ENCODE assay signal across 1 cellular context in the genomic region with DNA sequence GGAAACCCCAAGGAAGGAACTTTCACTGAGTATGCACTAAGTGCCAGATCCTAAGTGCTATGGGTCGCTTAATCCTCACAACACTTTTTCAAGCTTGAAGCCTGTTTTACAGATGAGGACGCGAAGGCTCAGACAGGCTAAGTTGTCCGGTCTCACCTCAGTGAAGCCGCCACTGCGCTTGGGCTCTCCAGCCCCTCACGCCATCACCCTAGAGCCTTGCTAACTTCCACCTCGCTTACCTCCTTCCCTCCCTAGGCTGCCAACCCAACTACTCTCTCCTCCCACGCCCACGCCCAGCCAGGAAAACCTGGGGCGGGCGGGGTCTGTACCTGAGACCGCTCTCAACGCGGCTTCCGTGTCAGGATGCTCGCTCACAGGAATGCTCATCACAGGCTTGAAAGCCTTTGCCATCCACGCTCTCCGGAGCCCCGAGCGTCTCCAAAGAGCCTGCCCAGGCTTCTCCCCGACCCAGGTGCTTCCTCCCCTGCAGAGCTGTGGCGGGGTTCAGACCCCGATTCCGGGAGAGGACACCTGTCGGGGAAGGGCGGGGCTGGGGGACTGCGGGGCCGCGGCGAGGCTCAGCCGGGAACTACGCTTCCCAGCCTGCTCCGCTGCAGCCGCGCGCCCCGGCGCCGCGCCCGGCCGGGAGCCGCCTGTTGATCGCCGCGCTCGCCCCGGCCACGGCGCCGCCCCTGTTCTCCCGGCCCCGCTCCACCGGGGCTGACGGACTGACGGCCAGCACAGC.
A peak's percentile ranks its signal among the peaks of the same experiment; 100 is the strongest.
TF ChIP-seq lines count a peak whose summit lies in the region.

A gene (plus strand): TSS at position 656 of the 745 bp plus-strand sequence. CDS start 14,845 bp downstream, outside the sequence.

TF ChIP-seq in H1, 55 proteins besides CTCF, POLR2A, EP300 and RAD21:
- TF ChIP-seq FOSL1 (IDR thresholded peaks at IDR 0.05; ENCODE audit: insufficient read depth, low read depth, low read length) (no peak), JUND (IDR thresholded peaks at IDR 0.05; ENCODE audit: low read length) (no peak), POLR2AphosphoS5 (IDR thresholded peaks at IDR 0.05; ENCODE audit: low read depth, low read length) (no peak), SIX5 (IDR thresholded peaks at IDR 0.05; ENCODE audit: low read depth, low read length) (peak; percentile 41; the same call in 1 of the 2 replicates), TCF12 (IDR thresholded peaks at IDR 0.05; ENCODE audit: low read depth, low read length) (no peak), RXRA (IDR thresholded peaks at IDR 0.05; ENCODE audit: insufficient read depth, low read depth, low read length) (no peak), TAF7 (optimal IDR thresholded peaks at IDR 0.05; ENCODE audit: borderline replicate concordance, low read depth, low read length) (no peak), EZH2 (IDR thresholded peaks at IDR 0.05; ENCODE audit: low read depth, low read length, severe bottlenecking) (peak; percentile 56), CHD1 (IDR thresholded peaks at IDR 0.05; ENCODE audit: low read depth, low read length) (no peak), CBX5 (IDR thresholded peaks at IDR 0.05; ENCODE audit: low read depth, low read length) (no peak), SIRT6 (IDR thresholded peaks at IDR 0.05; ENCODE audit: low read length) (no peak), ASH2L (IDR thresholded peaks at IDR 0.05; ENCODE audit: low read length) (peak; percentile 48), HDAC6 (IDR thresholded peaks at IDR 0.05; ENCODE audit: low read depth, low read length) (no peak), BRCA1 (IDR thresholded peaks at IDR 0.05; ENCODE audit: low read depth, low read length) (no peak), SP4 (IDR thresholded peaks at IDR 0.05; ENCODE audit: low read length) (no peak), CTBP2 (IDR thresholded peaks at IDR 0.05; ENCODE audit: borderline replicate concordance, insufficient read depth, insufficient read length, low read length) (no peak), YY1 (IDR thresholded peaks at IDR 0.05; ENCODE audit: low read depth, low read length) (no peak), CEBPB (IDR thresholded peaks at IDR 0.05; ENCODE audit: low read depth, low read length) (no peak), KDM5A (IDR thresholded peaks at IDR 0.05; ENCODE audit: low read length) (no peak), JUN (IDR thresholded peaks at IDR 0.05; ENCODE audit: low read depth, low read length) (no peak), SIN3A (conservative IDR thresholded peaks at IDR 0.05 in 1 of 2, IDR thresholded peaks at IDR 0.05 in 1 of 2; ENCODE audit: low read depth in 1 of 2, low read length in 2 of 2) (no peak; a peak in 1 of 4 replicates), RFX5 (IDR thresholded peaks at IDR 0.05; ENCODE audit: borderline replicate concordance, low read depth, low read length) (no peak), BCL11A (IDR thresholded peaks at IDR 0.05; ENCODE audit: low read depth in 2 of 2, low read length in 2 of 2) (no peak), HDAC2 (IDR thresholded peaks at IDR 0.05; ENCODE audit: borderline replicate concordance in 1 of 2, low read depth in 2 of 2, low read length in 2 of 2) (no peak), TEAD4 (IDR thresholded peaks at IDR 0.05; ENCODE audit: low read depth, low read length) (no peak), RNF2 (IDR thresholded peaks at IDR 0.05; ENCODE audit: borderline replicate concordance, low read depth, low read length, missing control alignments, poor library complexity, severe bottlenecking) (no peak), NANOG (IDR thresholded peaks at IDR 0.05; ENCODE audit: insufficient read depth, low read depth, low read length, poor library complexity, severe bottlenecking) (no peak), SUZ12 (IDR thresholded peaks at IDR 0.05; ENCODE audit: low read length) (peak; percentile 58), CHD2 (IDR thresholded peaks at IDR 0.05; ENCODE audit: low read length) (no peak), MAFK (IDR thresholded peaks at IDR 0.05; ENCODE audit: low read depth, low read length) (no peak), ZNF274 (IDR thresholded peaks at IDR 0.05; ENCODE audit: borderline replicate concordance, extremely low read depth, low read length) (no peak), SAP30 (IDR thresholded peaks at IDR 0.05; ENCODE audit: insufficient read depth, insufficient replicate concordance, low read length) (no peak), CREB1 (IDR thresholded peaks at IDR 0.05) (no peak), KDM4A (IDR thresholded peaks at IDR 0.05; ENCODE audit: low read depth, low read length, severe bottlenecking) (peak; percentile 84), TAF1 (IDR thresholded peaks at IDR 0.05; ENCODE audit: low read depth, low read length) (no peak), KDM1A (IDR thresholded peaks at IDR 0.05; ENCODE audit: borderline replicate concordance, low read length) (no peak), TBP (IDR thresholded peaks at IDR 0.05; ENCODE audit: low read depth, low read length) (no peak), PHF8 (conservative IDR thresholded peaks at IDR 0.05; ENCODE audit: low read depth, low read length) (no peak), RBBP5 (IDR thresholded peaks at IDR 0.05; ENCODE audit: borderline replicate concordance, low read depth, low read length) (no peak), SP1 (IDR thresholded peaks at IDR 0.05; ENCODE audit: low read depth, low read length) (no peak), CBX8 (IDR thresholded peaks at IDR 0.05; ENCODE audit: borderline replicate concordance, low read depth, low read length) (no peak), GTF2F1 (IDR thresholded peaks at IDR 0.05; ENCODE audit: borderline replicate concordance, low read depth, low read length) (no peak), GABPA (IDR thresholded peaks at IDR 0.05; ENCODE audit: borderline replicate concordance, insufficient read depth, low read length) (no peak), BACH1 (IDR thresholded peaks at IDR 0.05; ENCODE audit: low read length) (no peak), NRF1 (IDR thresholded peaks at IDR 0.05; ENCODE audit: low read depth, low read length) (no peak), SP2 (IDR thresholded peaks at IDR 0.05; ENCODE audit: low read length) (no peak), EGR1 (IDR thresholded peaks at IDR 0.05; ENCODE audit: borderline replicate concordance, low read depth, low read length) (peak; percentile 84; the same call in 1 of the 2 replicates)
- TF ChIP-seq, protein P1, sequence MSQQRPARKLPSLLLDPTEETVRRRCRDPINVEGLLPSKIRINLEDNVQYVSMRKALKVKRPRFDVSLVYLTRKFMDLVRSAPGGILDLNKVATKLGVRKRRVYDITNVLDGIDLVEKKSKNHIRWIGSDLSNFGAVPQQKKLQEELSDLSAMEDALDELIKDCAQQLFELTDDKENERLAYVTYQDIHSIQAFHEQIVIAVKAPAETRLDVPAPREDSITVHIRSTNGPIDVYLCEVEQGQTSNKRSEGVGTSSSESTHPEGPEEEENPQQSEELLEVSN (IDR thresholded peaks at IDR 0.05), result no peak
- TF ChIP-seq, protein P2, sequence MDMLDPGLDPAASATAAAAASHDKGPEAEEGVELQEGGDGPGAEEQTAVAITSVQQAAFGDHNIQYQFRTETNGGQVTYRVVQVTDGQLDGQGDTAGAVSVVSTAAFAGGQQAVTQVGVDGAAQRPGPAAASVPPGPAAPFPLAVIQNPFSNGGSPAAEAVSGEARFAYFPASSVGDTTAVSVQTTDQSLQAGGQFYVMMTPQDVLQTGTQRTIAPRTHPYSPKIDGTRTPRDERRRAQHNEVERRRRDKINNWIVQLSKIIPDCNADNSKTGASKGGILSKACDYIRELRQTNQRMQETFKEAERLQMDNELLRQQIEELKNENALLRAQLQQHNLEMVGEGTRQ (IDR thresholded peaks at IDR 0.05; ENCODE audit: low read length), result no peak
- TF ChIP-seq, protein P3, sequence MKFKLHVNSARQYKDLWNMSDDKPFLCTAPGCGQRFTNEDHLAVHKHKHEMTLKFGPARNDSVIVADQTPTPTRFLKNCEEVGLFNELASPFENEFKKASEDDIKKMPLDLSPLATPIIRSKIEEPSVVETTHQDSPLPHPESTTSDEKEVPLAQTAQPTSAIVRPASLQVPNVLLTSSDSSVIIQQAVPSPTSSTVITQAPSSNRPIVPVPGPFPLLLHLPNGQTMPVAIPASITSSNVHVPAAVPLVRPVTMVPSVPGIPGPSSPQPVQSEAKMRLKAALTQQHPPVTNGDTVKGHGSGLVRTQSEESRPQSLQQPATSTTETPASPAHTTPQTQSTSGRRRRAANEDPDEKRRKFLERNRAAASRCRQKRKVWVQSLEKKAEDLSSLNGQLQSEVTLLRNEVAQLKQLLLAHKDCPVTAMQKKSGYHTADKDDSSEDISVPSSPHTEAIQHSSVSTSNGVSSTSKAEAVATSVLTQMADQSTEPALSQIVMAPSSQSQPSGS (IDR thresholded peaks at IDR 0.05; ENCODE audit: low read length), result no peak
- TF ChIP-seq, protein P4, sequence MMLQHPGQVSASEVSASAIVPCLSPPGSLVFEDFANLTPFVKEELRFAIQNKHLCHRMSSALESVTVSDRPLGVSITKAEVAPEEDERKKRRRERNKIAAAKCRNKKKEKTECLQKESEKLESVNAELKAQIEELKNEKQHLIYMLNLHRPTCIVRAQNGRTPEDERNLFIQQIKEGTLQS (IDR thresholded peaks at IDR 0.05; ENCODE audit: insufficient read depth, low read depth, low read length), result no peak
- TF ChIP-seq, protein P5, sequence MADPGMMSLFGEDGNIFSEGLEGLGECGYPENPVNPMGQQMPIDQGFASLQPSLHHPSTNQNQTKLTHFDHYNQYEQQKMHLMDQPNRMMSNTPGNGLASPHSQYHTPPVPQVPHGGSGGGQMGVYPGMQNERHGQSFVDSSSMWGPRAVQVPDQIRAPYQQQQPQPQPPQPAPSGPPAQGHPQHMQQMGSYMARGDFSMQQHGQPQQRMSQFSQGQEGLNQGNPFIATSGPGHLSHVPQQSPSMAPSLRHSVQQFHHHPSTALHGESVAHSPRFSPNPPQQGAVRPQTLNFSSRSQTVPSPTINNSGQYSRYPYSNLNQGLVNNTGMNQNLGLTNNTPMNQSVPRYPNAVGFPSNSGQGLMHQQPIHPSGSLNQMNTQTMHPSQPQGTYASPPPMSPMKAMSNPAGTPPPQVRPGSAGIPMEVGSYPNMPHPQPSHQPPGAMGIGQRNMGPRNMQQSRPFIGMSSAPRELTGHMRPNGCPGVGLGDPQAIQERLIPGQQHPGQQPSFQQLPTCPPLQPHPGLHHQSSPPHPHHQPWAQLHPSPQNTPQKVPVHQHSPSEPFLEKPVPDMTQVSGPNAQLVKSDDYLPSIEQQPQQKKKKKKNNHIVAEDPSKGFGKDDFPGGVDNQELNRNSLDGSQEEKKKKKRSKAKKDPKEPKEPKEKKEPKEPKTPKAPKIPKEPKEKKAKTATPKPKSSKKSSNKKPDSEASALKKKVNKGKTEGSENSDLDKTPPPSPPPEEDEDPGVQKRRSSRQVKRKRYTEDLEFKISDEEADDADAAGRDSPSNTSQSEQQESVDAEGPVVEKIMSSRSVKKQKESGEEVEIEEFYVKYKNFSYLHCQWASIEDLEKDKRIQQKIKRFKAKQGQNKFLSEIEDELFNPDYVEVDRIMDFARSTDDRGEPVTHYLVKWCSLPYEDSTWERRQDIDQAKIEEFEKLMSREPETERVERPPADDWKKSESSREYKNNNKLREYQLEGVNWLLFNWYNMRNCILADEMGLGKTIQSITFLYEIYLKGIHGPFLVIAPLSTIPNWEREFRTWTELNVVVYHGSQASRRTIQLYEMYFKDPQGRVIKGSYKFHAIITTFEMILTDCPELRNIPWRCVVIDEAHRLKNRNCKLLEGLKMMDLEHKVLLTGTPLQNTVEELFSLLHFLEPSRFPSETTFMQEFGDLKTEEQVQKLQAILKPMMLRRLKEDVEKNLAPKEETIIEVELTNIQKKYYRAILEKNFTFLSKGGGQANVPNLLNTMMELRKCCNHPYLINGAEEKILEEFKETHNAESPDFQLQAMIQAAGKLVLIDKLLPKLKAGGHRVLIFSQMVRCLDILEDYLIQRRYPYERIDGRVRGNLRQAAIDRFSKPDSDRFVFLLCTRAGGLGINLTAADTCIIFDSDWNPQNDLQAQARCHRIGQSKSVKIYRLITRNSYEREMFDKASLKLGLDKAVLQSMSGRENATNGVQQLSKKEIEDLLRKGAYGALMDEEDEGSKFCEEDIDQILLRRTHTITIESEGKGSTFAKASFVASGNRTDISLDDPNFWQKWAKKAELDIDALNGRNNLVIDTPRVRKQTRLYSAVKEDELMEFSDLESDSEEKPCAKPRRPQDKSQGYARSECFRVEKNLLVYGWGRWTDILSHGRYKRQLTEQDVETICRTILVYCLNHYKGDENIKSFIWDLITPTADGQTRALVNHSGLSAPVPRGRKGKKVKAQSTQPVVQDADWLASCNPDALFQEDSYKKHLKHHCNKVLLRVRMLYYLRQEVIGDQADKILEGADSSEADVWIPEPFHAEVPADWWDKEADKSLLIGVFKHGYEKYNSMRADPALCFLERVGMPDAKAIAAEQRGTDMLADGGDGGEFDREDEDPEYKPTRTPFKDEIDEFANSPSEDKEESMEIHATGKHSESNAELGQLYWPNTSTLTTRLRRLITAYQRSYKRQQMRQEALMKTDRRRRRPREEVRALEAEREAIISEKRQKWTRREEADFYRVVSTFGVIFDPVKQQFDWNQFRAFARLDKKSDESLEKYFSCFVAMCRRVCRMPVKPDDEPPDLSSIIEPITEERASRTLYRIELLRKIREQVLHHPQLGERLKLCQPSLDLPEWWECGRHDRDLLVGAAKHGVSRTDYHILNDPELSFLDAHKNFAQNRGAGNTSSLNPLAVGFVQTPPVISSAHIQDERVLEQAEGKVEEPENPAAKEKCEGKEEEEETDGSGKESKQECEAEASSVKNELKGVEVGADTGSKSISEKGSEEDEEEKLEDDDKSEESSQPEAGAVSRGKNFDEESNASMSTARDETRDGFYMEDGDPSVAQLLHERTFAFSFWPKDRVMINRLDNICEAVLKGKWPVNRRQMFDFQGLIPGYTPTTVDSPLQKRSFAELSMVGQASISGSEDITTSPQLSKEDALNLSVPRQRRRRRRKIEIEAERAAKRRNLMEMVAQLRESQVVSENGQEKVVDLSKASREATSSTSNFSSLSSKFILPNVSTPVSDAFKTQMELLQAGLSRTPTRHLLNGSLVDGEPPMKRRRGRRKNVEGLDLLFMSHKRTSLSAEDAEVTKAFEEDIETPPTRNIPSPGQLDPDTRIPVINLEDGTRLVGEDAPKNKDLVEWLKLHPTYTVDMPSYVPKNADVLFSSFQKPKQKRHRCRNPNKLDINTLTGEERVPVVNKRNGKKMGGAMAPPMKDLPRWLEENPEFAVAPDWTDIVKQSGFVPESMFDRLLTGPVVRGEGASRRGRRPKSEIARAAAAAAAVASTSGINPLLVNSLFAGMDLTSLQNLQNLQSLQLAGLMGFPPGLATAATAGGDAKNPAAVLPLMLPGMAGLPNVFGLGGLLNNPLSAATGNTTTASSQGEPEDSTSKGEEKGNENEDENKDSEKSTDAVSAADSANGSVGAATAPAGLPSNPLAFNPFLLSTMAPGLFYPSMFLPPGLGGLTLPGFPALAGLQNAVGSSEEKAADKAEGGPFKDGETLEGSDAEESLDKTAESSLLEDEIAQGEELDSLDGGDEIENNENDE (IDR thresholded peaks at IDR 0.05; ENCODE audit: insufficient replicate concordance, low read length), result no peak
